ENCODE assay signal across 14 cellular contexts in the genomic region with DNA sequence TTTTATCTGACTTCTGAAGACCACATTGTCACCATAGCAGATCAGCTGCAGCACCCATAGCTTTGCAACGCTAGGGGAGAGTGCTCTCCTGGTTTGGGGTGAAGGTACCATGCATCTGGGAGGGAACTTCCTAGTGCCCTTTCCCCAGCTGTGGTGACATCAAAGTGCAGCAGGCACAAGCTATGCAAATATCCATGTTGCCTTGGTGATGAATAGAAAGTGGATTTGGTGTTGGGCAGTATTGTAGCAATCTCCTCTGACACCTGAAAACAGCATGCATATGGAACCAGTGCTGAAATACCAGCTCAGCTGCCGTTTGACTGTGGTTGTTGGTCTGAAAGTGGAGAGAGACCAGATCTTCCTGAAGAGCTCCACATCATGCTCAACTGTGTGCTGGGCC. TPM values are rescaled to one million over a fixed set of nuclear protein-coding genes. Genes with fewer than 3 reads are reported as not detected.
DNase-seq lines count a peak whose midpoint lies in the region; ATAC-seq, FAIRE-seq and TF ChIP-seq lines count a peak whose summit lies in the region.
"Had no signal": no experiment of that assay in that cellular context is flagged by ENCODE, and none has a peak within 500 bp of the region (broad histone marks: within the 10 kb centered on the region; RNA-seq: fewer than 3 reads in every experiment).

No MANE protein-coding gene starts in this region.

- peaks cover 72% of the 10 kb centered on the region for H4K20me1 ChIP-seq in OCI-LY3 (ENCODE audit: insufficient read depth, low read length)

- H3K9me3 ChIP-seq in OCI-LY3 (ENCODE audit: insufficient read depth, low read length): no peaks in the 10 kb centered on the region
- H3K9me3 ChIP-seq: ascending aorta had no signal

- H3K9ac ChIP-seq in OCI-LY3 (ENCODE audit: low read length): peak overlapping the region; percentile 45; the same call in 1 of the 2 replicates

- no peak overlapping the region for H3K4me3 Mint-ChIP-seq in activated CD4-positive, alpha-beta T cell treated with anti-CD3 and anti-CD28 coated beads, Interleukin-2, amount 10 ng/mL, durations not matched to agents 7 days and 5 days
- H3K4me3 Mint-ChIP-seq: CD4-positive, alpha-beta memory T cell; mesothelial cell of epicardium had no signal

- peak overlapping the region; percentile 29 for H3K4me3 ChIP-seq in OCI-LY3 (ENCODE audit: low read length)
- H3K4me3 ChIP-seq: ascending aorta had no signal

- peak overlapping the region; percentile 67 for H3K4me2 ChIP-seq in OCI-LY3 (ENCODE audit: low read length)

- peaks cover 15% of the 10 kb centered on the region for H3K36me3 Mint-ChIP-seq in activated CD4-positive, alpha-beta T cell treated with anti-CD3 and anti-CD28 coated beads, Interleukin-2, amount 10 ng/mL, durations not matched to agents 7 days and 5 days (ENCODE audit: low read depth)

- no peak overlapping the region for H2AFZ ChIP-seq in OCI-LY3 (ENCODE audit: low read depth, low read length)

- ATAC-seq in HG02938 (IDR thresholded peaks at IDR 0.05; ENCODE audit: unreplicated experiment): peak; percentile 64
- no peak for ATAC-seq in omental fat pad (ENCODE audit: low FRiP score)

- TF ChIP-seq CTCF in OCI-LY3 (IDR thresholded peaks at IDR 0.05; ENCODE audit: low read depth, low read length) (peak; percentile 42), omental fat pad (IDR thresholded peaks at IDR 0.05) (no peak)

- H3K27ac ChIP-seq in OCI-LY3 (ENCODE audit: low read length): peak overlapping the region; percentile 97
- H3K27ac ChIP-seq: ascending aorta had no signal

- H3K9me3 Mint-ChIP-seq in activated CD4-positive, alpha-beta T cell treated with anti-CD3 and anti-CD28 coated beads, Interleukin-2, amount 10 ng/mL, durations not matched to agents 7 days and 5 days: no peaks in the 10 kb centered on the region
- H3K9me3 Mint-ChIP-seq: mesothelial cell of epicardium had no signal

- H3K79me2 ChIP-seq in OCI-LY3 (ENCODE audit: low read length): peaks cover 9% of the 10 kb centered on the region; the same call in 1 of the 2 replicates

- H3K27me3 Mint-ChIP-seq in activated CD4-positive, alpha-beta T cell treated with anti-CD3 and anti-CD28 coated beads, Interleukin-2, amount 10 ng/mL, durations not matched to agents 7 days and 5 days: no peaks in the 10 kb centered on the region
- H3K27me3 Mint-ChIP-seq: CD4-positive, alpha-beta memory T cell had no signal

- H3K36me3 ChIP-seq in OCI-LY3 (replicated peaks; ENCODE audit: low read depth, low read length): peaks cover 57% of the 10 kb centered on the region
- H3K36me3 ChIP-seq: ascending aorta had no signal

- FAIRE-seq in GM19239 (lab: Jason Lieb, UNC): peak; percentile 68
- FAIRE-seq: TTC549 had no signal

- peaks cover 76% of the 10 kb centered on the region for H3K4me1 ChIP-seq in OCI-LY3 (ENCODE audit: low read length)

- H3K4me1 Mint-ChIP-seq in activated CD4-positive, alpha-beta T cell treated with anti-CD3 and anti-CD28 coated beads, Interleukin-2, amount 10 ng/mL, durations not matched to agents 7 days and 5 days: peaks cover 30% of the 10 kb centered on the region

- DNase-seq in DMS53 (lab: John Stamatoyannopoulos, UW): peak; percentile 82
- no peak for DNase-seq in GM19239 (ENCODE audit: insufficient read length, low spot score)
- DNase-seq in NCI-H1417 treated with DMSO at 0.1 percent for 48 hours (lab: John Stamatoyannopoulos, UW): no peak
- DNase-seq in omental fat pad (ENCODE audit: low spot score): no peak
- DNase-seq in NCI-H524 treated with DMSO at 0.1 percent for 48 hours (lab: John Stamatoyannopoulos, UW): no peak
- DNase-seq in activated CD4-positive, alpha-beta T cell treated with anti-CD3 and anti-CD28 coated beads, Interleukin-2, amount 10 ng/mL, durations not matched to agents 7 days and 5 days: no peak
- DNase-seq: CD4-positive, alpha-beta memory T cell; H7; NCI-H187 treated with DMSO at 0.1 percent for 48 hours had no signal

- POLR2A ChIA-PET in activated CD4-positive, alpha-beta T cell treated with anti-CD3 and anti-CD28 coated beads, Interleukin-2, amount 10 ng/mL, durations not matched to agents 7 days and 5 days (lab: Charles Lee): no interaction called here

- peaks cover 58% of the 10 kb centered on the region for H3K27me3 ChIP-seq in OCI-LY3 (ENCODE audit: low read depth, low read length)
- H3K27me3 ChIP-seq: ascending aorta had no signal

- H3K27ac Mint-ChIP-seq in activated CD4-positive, alpha-beta T cell treated with anti-CD3 and anti-CD28 coated beads, Interleukin-2, amount 10 ng/mL, durations not matched to agents 7 days and 5 days: no peak overlapping the region
- H3K27ac Mint-ChIP-seq: CD4-positive, alpha-beta memory T cell; mesothelial cell of epicardium had no signal

- CTCF ChIA-PET in activated CD4-positive, alpha-beta T cell treated with anti-CD3 and anti-CD28 coated beads, Interleukin-2, amount 10 ng/mL, durations not matched to agents 7 days and 5 days (lab: Charles Lee): interaction anchor here (1.0 to 1.7 kb wide), 2 partner anchors 14 to 33 kb away, joined by 4 to 5 read pairs; no protein-coding TSS in a partner anchor

RNA-seq across cellular contexts. Expression of gene BCL2L11, which starts 37.1 kb away (rescaled TPM):
- total RNA-seq in omental fat pad: 10 to 100 TPM; 16.1 to 20.2 (median 17.9) TPM
- total RNA-seq in activated CD4-positive, alpha-beta T cell treated with anti-CD3 and anti-CD28 coated beads, Interleukin-2, amount 10 ng/mL, durations not matched to agents 7 days and 5 days: 10 to 100 TPM; 11.1 to 11.2 TPM
